ENCODE assay signal across 1 cellular context in the genomic region with DNA sequence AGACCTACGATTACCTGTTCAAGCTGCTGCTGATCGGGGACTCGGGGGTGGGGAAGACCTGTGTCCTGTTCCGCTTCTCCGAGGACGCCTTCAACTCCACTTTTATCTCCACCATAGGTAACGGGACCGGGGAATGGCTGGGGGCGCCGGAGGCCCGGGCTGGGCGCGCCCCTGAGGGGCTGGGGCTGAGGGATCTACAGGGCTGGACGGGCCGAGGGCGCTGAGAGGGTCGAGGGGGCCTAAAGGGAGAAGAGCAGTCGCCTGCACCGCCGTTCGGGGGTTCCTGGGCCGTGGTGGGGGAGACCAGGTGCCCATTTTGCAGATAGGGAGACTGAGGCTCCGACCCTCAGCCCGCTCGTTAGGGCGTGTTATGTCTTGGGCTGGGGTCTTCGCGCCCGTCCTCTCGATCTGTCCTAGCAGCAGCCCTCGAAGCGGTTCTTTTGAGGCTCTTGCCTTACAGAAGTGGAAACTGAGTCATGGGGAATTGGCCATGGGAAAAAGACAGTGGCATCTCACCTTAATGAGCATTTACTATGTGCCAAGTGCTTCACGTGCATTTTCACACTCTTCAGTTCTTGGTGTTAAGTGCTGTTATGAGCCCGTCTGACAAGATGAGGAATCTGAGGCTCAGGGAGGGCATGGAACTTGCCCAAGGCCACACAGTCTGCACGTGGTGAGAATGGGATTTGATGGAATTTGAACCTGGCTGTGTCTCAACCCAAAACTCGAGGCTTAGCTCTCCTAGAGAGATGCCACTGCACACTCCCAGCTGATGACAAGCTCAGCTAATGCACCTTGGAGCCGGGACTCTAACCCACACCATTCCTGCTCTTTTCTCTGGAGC.
TF ChIP-seq lines count a peak whose summit lies in the region.

No MANE protein-coding gene starts in this region.

TF ChIP-seq in HEK293, 187 proteins besides CTCF, POLR2A, EP300 and RAD21 (continued from another document):
- TF ChIP-seq, protein P1, sequence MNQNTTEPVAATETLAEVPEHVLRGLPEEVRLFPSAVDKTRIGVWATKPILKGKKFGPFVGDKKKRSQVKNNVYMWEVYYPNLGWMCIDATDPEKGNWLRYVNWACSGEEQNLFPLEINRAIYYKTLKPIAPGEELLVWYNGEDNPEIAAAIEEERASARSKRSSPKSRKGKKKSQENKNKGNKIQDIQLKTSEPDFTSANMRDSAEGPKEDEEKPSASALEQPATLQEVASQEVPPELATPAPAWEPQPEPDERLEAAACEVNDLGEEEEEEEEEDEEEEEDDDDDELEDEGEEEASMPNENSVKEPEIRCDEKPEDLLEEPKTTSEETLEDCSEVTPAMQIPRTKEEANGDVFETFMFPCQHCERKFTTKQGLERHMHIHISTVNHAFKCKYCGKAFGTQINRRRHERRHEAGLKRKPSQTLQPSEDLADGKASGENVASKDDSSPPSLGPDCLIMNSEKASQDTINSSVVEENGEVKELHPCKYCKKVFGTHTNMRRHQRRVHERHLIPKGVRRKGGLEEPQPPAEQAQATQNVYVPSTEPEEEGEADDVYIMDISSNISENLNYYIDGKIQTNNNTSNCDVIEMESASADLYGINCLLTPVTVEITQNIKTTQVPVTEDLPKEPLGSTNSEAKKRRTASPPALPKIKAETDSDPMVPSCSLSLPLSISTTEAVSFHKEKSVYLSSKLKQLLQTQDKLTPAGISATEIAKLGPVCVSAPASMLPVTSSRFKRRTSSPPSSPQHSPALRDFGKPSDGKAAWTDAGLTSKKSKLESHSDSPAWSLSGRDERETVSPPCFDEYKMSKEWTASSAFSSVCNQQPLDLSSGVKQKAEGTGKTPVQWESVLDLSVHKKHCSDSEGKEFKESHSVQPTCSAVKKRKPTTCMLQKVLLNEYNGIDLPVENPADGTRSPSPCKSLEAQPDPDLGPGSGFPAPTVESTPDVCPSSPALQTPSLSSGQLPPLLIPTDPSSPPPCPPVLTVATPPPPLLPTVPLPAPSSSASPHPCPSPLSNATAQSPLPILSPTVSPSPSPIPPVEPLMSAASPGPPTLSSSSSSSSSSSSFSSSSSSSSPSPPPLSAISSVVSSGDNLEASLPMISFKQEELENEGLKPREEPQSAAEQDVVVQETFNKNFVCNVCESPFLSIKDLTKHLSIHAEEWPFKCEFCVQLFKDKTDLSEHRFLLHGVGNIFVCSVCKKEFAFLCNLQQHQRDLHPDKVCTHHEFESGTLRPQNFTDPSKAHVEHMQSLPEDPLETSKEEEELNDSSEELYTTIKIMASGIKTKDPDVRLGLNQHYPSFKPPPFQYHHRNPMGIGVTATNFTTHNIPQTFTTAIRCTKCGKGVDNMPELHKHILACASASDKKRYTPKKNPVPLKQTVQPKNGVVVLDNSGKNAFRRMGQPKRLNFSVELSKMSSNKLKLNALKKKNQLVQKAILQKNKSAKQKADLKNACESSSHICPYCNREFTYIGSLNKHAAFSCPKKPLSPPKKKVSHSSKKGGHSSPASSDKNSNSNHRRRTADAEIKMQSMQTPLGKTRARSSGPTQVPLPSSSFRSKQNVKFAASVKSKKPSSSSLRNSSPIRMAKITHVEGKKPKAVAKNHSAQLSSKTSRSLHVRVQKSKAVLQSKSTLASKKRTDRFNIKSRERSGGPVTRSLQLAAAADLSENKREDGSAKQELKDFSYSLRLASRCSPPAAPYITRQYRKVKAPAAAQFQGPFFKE (tag by site-specific recombination; IDR thresholded peaks at IDR 0.05; ENCODE audit: borderline replicate concordance), result 0 out of 2 replicates have a peak, but pooled peaks have one; percentile 31
- TF ChIP-seq ZNF76 (tag by site-specific recombination; IDR thresholded peaks at IDR 0.05; ENCODE audit: borderline replicate concordance, low read depth) (0 out of 2 replicates have a peak, but pooled peaks have one; percentile 5), PRDM1 (tag by site-specific recombination; IDR thresholded peaks at IDR 0.05) (no peak), ZSCAN30 (tag by site-specific recombination; IDR thresholded peaks at IDR 0.05) (0 out of 2 replicates have a peak, but pooled peaks have one; percentile 24), ZNF324 (tag by site-specific recombination; IDR thresholded peaks at IDR 0.05) (no peak), ZNF560 (tag by site-specific recombination; IDR thresholded peaks at IDR 0.05; ENCODE audit: borderline replicate concordance) (no peak), ZNF24 (tag by site-specific recombination; IDR thresholded peaks at IDR 0.05) (peak; percentile 62; the same call in 1 of the 2 replicates)
- TF ChIP-seq, protein P2, sequence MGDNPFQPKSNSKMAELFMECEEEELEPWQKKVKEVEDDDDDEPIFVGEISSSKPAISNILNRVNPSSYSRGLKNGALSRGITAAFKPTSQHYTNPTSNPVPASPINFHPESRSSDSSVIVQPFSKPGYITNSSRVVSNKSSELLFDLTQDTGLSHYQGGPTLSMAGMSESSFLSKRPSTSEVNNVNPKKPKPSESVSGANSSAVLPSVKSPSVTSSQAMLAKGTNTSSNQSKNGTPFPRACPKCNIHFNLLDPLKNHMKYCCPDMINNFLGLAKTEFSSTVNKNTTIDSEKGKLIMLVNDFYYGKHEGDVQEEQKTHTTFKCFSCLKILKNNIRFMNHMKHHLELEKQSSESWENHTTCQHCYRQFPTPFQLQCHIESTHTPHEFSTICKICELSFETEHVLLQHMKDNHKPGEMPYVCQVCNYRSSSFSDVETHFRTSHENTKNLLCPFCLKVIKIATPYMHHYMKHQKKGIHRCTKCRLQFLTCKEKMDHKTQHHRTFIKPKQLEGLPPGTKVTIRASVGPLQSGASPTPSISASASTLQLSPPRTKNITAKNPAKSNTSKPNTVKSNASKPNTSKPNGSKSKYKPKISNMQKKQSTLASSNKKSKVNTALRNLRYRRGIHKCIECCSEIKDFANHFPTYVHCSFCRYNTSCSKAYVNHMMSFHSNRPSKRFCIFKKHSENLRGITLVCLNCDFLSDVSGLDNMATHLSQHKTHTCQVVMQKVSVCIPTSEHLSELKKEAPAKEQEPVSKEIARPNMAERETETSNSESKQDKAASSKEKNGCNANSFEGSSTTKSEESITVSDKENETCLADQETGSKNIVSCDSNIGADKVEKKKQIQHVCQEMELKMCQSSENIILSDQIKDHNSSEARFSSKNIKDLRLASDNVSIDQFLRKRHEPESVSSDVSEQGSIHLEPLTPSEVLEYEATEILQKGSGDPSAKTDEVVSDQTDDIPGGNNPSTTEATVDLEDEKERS (tag by site-specific recombination; IDR thresholded peaks at IDR 0.05), result peak; percentile 65; the same call in 1 of the 2 replicates
TF ChIP-seq in HEK293: peak in this region for 29.
